In genomic region chr10:49001861-49002675, GRCh38 we compare ENCODE assay signal across 28 cellular contexts.
A peak's percentile ranks its signal among the peaks of the same experiment; 100 is the strongest.
DNase-seq lines count a peak whose midpoint lies in the region; ATAC-seq and TF ChIP-seq lines count a peak whose summit lies in the region.
"Had no signal": no experiment of that assay in that cellular context is flagged by ENCODE, and none has a peak within 500 bp of the region (broad histone marks: within the 10 kb centered on the region; RNA-seq: fewer than 3 reads in every experiment).

No MANE protein-coding gene starts in this region.

- intact Hi-C loops in left ventricle myocardium inferior (cut with micrococcal nuclease) (no loop called here), sciatic nerve (cut with DNase I) (no loop called here)

- peak; percentile 81 for ATAC-seq in sciatic nerve
- ATAC-seq in activated CD4-positive, CD25-positive, alpha-beta regulatory T cell treated with anti-CD3 and anti-CD28 coated beads, Interleukin-2, amount 50 U/mL, for 24 hours: no peak
- ATAC-seq: naive thymus-derived CD4-positive, alpha-beta T cell; stimulated activated naive CD8-positive, alpha-beta T cell treated with anti-CD3 and anti-CD28 coated beads, Interleukin-15, Interleukin-2, amounts not matched to agents 100 U/mL and 50 U/mL, for 24 hours had no signal

- DNase-seq in NCI-H1092 treated with DMSO at 0.1 percent for 48 hours (lab: John Stamatoyannopoulos, UW) (peak; percentile 15), NCI-H2227 treated with DMSO at 0.1 percent for 48 hours (lab: John Stamatoyannopoulos, UW) (peak; percentile 37), left ventricle myocardium inferior (peak; percentile 57), sciatic nerve (ENCODE audit: low spot score) (no peak), D341Med (ENCODE audit: low spot score) (no peak), ureter (ENCODE audit: low spot score) (no peak)
- DNase-seq: activated CD4-positive, CD25-positive, alpha-beta regulatory T cell; activated naive CD4-positive, alpha-beta T cell; activated T-cell treated with anti-CD3 and anti-CD28 coated beads, Interleukin-2, amount 50 U/mL, for 24 hours; amygdala; CD4-positive, alpha-beta memory T cell; central memory CD4-positive, alpha-beta T cell; DMS153; foreskin keratinocyte; GOT3; kidney; mesenchymal stem cell; naive thymus-derived CD4-positive, alpha-beta T cell; NCI-H187; NCI-H446; posterior cingulate gyrus; stimulated activated CD4-positive, alpha-beta T cell treated with anti-CD3 and anti-CD28 coated beads, Interleukin-2, amount 100 ng/mL, for 48 hours; stimulated activated naive CD8-positive, alpha-beta T cell treated with anti-CD3 and anti-CD28 coated beads, Interleukin-15, Interleukin-2, amounts not matched to agents 100 U/mL and 50 U/mL, for 24 hours; T1000; trophoblast cell had no signal

- H3K9me3 ChIP-seq in left ventricle myocardium inferior (replicated peaks): no peaks in the 10 kb centered on the region

- H3K27ac ChIP-seq in left ventricle myocardium inferior (replicated peaks): peak overlapping the region; percentile 73
- H3K27ac ChIP-seq: epithelial cell of prostate, foreskin keratinocyte had no signal

- no peak overlapping the region for H3K4me3 ChIP-seq in left ventricle myocardium inferior
- H3K4me3 ChIP-seq: smooth muscle cell had no signal

- TF ChIP-seq CTCF in left ventricle myocardium inferior (IDR thresholded peaks at IDR 0.05; ENCODE audit: borderline replicate concordance): no peak

- no peaks in the 10 kb centered on the region for H3K36me3 ChIP-seq in left ventricle myocardium inferior

- H3K27me3 ChIP-seq in left ventricle myocardium inferior (ENCODE audit: low read depth): no peaks in the 10 kb centered on the region
- H3K27me3 ChIP-seq: foreskin keratinocyte had no signal

- peaks cover 17% of the 10 kb centered on the region for H3K4me1 ChIP-seq in left ventricle myocardium inferior
- H3K4me1 ChIP-seq: foreskin keratinocyte had no signal

Comparison
In these comparisons a context has a peak if more than half of its experiments do, and no peak if none do; other contexts are left out.
1. DNase-seq: peak in NCI-H1092 treated with DMSO at 0.1 percent for 48 hours (single experiment), NCI-H2227 treated with DMSO at 0.1 percent for 48 hours (single experiment) and left ventricle myocardium inferior (single experiment); none in sciatic nerve (single experiment), D341Med (single experiment) and ureter (single experiment).